In the genomic region with DNA sequence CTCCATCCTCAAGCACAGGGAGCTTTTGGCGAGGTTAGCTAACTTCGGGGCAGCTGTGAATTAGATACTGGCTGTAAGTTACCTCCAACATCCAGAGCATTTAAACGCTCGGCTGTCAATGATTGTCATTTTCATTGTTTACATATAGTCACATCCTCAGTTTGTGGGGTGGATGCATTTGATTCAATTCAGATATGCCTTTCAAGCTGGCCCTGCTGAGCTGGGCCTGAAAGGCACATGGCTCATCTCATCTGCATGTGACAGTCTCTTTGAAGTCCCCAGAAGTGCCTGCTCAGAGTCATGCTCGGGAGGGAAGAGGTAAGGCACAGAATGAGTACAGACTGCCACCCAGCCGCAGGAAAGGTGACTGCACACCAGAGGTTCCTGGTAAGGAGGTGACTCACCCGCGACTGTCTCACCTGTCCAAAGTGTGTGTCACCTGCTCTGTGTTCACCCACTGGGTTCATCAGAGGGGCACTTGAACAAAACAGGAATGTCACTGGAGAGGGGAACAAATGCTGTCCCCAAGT, we compare ENCODE assay signal across 8 cellular contexts.
DNase-seq lines count a peak whose midpoint lies in the region; ATAC-seq and TF ChIP-seq lines count a peak whose summit lies in the region.
"Not testable (repeated sequence)": the region's sequence is repeated elsewhere in the genome, so short reads cannot be mapped to it uniquely, and the experiment has no call there.

No MANE protein-coding gene starts in this region.

- not testable (repeated sequence) for H3K27me3 Mint-ChIP-seq in activated T-helper 1 cell treated with anti-CD3 and anti-CD28 coated beads, Interleukin-12 subunit alpha, Interleukin-12 subunit beta, Interleukin-2, Interleukin-4 antibody, amounts not matched to agents 30 ng/mL and 10 ng/mL and 1 ng/mL, durations not matched to agents 14 hours and 24 hours and 36 hours (ENCODE audit: insufficient read depth); progenitor cell of endocrine pancreas

- ATAC-seq in GM18519 (IDR thresholded peaks at IDR 0.05; ENCODE audit: low FRiP score, unreplicated experiment) (peak; percentile 40), GM21825 (IDR thresholded peaks at IDR 0.05; ENCODE audit: unreplicated experiment) (peak; percentile 51), HG03432 (IDR thresholded peaks at IDR 0.05; ENCODE audit: unreplicated experiment) (peak; percentile 58), foreskin keratinocyte (peak; percentile 99)

- H3K27me3 ChIP-seq in foreskin keratinocyte, stomach: not testable (repeated sequence)

- not testable (repeated sequence) for TF ChIP-seq CTCF in foreskin keratinocyte (conservative IDR thresholded peaks at IDR 0.05)
- TF ChIP-seq CTCF in progenitor cell of endocrine pancreas (IDR thresholded peaks at IDR 0.05; ENCODE audit: unreplicated experiment) (peak; percentile 39), stomach (IDR thresholded peaks at IDR 0.05) (peak in 1 of 7 experiments; percentile 12)

- intact Hi-C loops in activated T-helper 1 cell treated with anti-CD3 and anti-CD28 coated beads, Interleukin-12 subunit alpha, Interleukin-12 subunit beta, Interleukin-2, Interleukin-4 antibody, amounts not matched to agents 30 ng/mL and 10 ng/mL and 1 ng/mL, durations not matched to agents 14 hours and 24 hours and 36 hours (cut with micrococcal nuclease); stomach (cut with DNase I; ENCODE audit: low total_unique reads): not testable (repeated sequence)

- 56 to 87% (median 60%) methylated on average over 4 to 7 of the region's 8 CpGs for WGBS in stomach, 5 donors

- H3K4me3 ChIP-seq in stomach = not testable (repeated sequence)

- H3K4me1 Mint-ChIP-seq in activated T-helper 1 cell treated with anti-CD3 and anti-CD28 coated beads, Interleukin-12 subunit alpha, Interleukin-12 subunit beta, Interleukin-2, Interleukin-4 antibody, amounts not matched to agents 30 ng/mL and 10 ng/mL and 1 ng/mL, durations not matched to agents 14 hours and 24 hours and 36 hours (ENCODE audit: low read depth) = peaks cover 43% of the 10 kb centered on the region
- H3K4me1 Mint-ChIP-seq in progenitor cell of endocrine pancreas (ENCODE audit: low read depth) = not testable (repeated sequence)

- H3K27ac Mint-ChIP-seq in activated T-helper 1 cell treated with anti-CD3 and anti-CD28 coated beads, Interleukin-12 subunit alpha, Interleukin-12 subunit beta, Interleukin-2, Interleukin-4 antibody, amounts not matched to agents 30 ng/mL and 10 ng/mL and 1 ng/mL, durations not matched to agents 14 hours and 24 hours and 36 hours = peak overlapping the region; percentile 78
- H3K27ac Mint-ChIP-seq in progenitor cell of endocrine pancreas = not testable (repeated sequence)

- H3K9me3 Mint-ChIP-seq in activated T-helper 1 cell treated with anti-CD3 and anti-CD28 coated beads, Interleukin-12 subunit alpha, Interleukin-12 subunit beta, Interleukin-2, Interleukin-4 antibody, amounts not matched to agents 30 ng/mL and 10 ng/mL and 1 ng/mL, durations not matched to agents 14 hours and 24 hours and 36 hours; progenitor cell of endocrine pancreas (ENCODE audit: low read depth): not testable (repeated sequence)

- not testable (repeated sequence) for H3K27ac ChIP-seq in foreskin keratinocyte, stomach

- not testable (repeated sequence) for TF ChIP-seq EP300 in stomach (IDR thresholded peaks at IDR 0.05)

- H3K9me3 ChIP-seq in stomach = not testable (repeated sequence)

- peak overlapping the region; percentile 24 for H3K4me3 Mint-ChIP-seq in activated T-helper 1 cell treated with anti-CD3 and anti-CD28 coated beads, Interleukin-12 subunit alpha, Interleukin-12 subunit beta, Interleukin-2, Interleukin-4 antibody, amounts not matched to agents 30 ng/mL and 10 ng/mL and 1 ng/mL, durations not matched to agents 14 hours and 24 hours and 36 hours
- H3K4me3 Mint-ChIP-seq in progenitor cell of endocrine pancreas (ENCODE audit: low read depth) = not testable (repeated sequence)

- not testable (repeated sequence) for H3K4me1 ChIP-seq in foreskin keratinocyte
- H3K4me1 ChIP-seq in stomach = peaks cover 0 to 11% (median 0%) of the 10 kb centered on the region in 4 donors

- peaks cover 31% of the 10 kb centered on the region for H3K36me3 Mint-ChIP-seq in activated T-helper 1 cell treated with anti-CD3 and anti-CD28 coated beads, Interleukin-12 subunit alpha, Interleukin-12 subunit beta, Interleukin-2, Interleukin-4 antibody, amounts not matched to agents 30 ng/mL and 10 ng/mL and 1 ng/mL, durations not matched to agents 14 hours and 24 hours and 36 hours (ENCODE audit: low read depth)
- H3K36me3 Mint-ChIP-seq in progenitor cell of endocrine pancreas (ENCODE audit: insufficient read depth) = not testable (repeated sequence)

- DNase-seq in T-helper 22 cell (ENCODE audit: low read depth) (peak; percentile 73), foreskin keratinocyte (peak; percentile 47 to 62), stomach (peak; percentile 56)
- DNase-seq in activated T-helper 1 cell treated with anti-CD3 and anti-CD28 coated beads, Interleukin-12 subunit alpha, Interleukin-12 subunit beta, Interleukin-2, Interleukin-4 antibody, amounts not matched to agents 30 ng/mL and 10 ng/mL and 1 ng/mL, durations not matched to agents 14 hours and 24 hours and 36 hours (ENCODE audit: low spot score) = peak; percentile 65
- not testable (repeated sequence) for DNase-seq in progenitor cell of endocrine pancreas (ENCODE audit: low spot score, unreplicated experiment)

- H3K36me3 ChIP-seq in stomach = not testable (repeated sequence)

- not testable (repeated sequence) for TF ChIP-seq POLR2A in stomach (IDR thresholded peaks at IDR 0.05)

Comparison
In these comparisons a context has a peak if more than half of its experiments do, and no peak if none do; other contexts are left out.
1. ATAC-seq: peak in every context shown above with its lines; median percentile 99 in foreskin keratinocyte; 58 in HG03432; 51 in GM21825; 40 in GM18519.